Comparison of ENCODE assay signal across 10 cellular contexts in the genomic region with DNA sequence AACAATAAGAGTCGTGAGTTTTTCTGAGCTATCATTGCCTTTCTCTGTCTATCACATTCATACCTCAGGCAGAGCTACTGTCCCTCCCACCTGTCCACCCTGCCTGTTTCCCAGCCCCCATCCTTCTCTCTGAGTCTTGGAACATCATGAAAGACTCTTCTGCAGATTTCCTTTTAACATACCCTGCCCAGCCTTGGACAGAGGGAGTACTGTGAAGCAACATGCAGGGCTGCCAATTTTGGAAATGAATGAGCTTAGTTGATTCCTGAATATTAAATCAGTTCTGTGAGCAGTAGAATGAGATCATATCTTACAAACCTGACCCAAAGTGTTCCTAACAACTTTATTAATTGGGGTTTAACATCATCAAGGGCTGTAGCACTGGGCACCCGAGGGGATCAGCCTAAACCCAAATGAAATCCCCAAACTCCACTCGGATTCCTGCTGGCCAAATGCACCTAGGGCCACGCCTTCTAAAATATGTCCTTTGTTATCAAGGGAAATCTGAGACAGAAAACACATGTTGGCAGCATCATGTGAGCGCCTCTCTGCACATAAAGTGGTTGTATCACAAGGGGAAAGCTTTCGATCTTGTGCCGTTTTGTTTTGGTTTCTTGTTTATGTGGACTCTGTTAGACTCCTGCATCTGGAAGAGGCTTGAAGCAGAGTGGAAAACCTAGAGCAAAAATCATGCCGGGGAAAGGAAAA.
DNase-seq lines count a peak whose midpoint lies in the region; ATAC-seq, FAIRE-seq and TF ChIP-seq lines count a peak whose summit lies in the region.
"Had no signal": no experiment of that assay in that cellular context is flagged by ENCODE, and none has a peak within 500 bp of the region (broad histone marks: within the 10 kb centered on the region; RNA-seq: fewer than 3 reads in every experiment).

No MANE protein-coding gene starts in this region.

- H4K8ac ChIP-seq in H1 (ENCODE audit: extremely low read depth, insufficient read depth, low read length) = no peak overlapping the region

- TF ChIP-seq EP300 in H1 (IDR thresholded peaks at IDR 0.05; ENCODE audit: borderline replicate concordance in 1 of 2, low read depth in 2 of 2, low read length in 2 of 2) = no peak

- no peak overlapping the region for H4K91ac ChIP-seq in H1 (replicated peaks; ENCODE audit: insufficient read length, low read length)

- H3K4ac ChIP-seq in H1 (replicated peaks; ENCODE audit: insufficient read length, low read depth, low read length) = no peak overlapping the region

- FAIRE-seq in H1 (lab: Jason Lieb, UNC) (no peak), pancreas (lab: Jason Lieb, UNC) (no peak)

- TF ChIP-seq RAD21 in H1 (IDR thresholded peaks at IDR 0.05 in 1 of 2, conservative IDR thresholded peaks at IDR 0.05 in 1 of 2; ENCODE audit: low read depth in 2 of 2, low read length in 2 of 2) = no peak

- H3K4me2 ChIP-seq in H1 (ENCODE audit: insufficient read depth in 1 of 2, low read depth in 2 of 2, low read length in 2 of 2) = no peak overlapping the region

- no peak overlapping the region for H2BK15ac ChIP-seq in H1 (ENCODE audit: low read length)

- intact Hi-C loops in sciatic nerve (cut with DNase I) = loop anchor here (10.0 kb wide), 1 partner anchor 268 kb away; no protein-coding TSS in a partner anchor
- intact Hi-C loops in pancreas (cut with DNase I) = no loop called here

- H3K27me3 ChIP-seq in H1 (replicated peaks in 1 of 4; ENCODE audit: control insufficient read depth in 3 of 4, extremely low read depth in 1 of 4, insufficient read depth in 3 of 4, low read length in 3 of 4) (no peaks in the 10 kb centered on the region; a peak in 1 of 7 replicates), pancreas (no peaks in the 10 kb centered on the region)

- H3K56ac ChIP-seq in H1 (replicated peaks; ENCODE audit: insufficient read length, low read depth, low read length) = no peak overlapping the region

- no peaks in the 10 kb centered on the region for H3K23me2 ChIP-seq in H1 (ENCODE audit: low read depth, low read length)

- H2BK120ac ChIP-seq in H1 (replicated peaks; ENCODE audit: low read depth, low read length) = no peak overlapping the region

- no peak overlapping the region; a peak in 1 of 7 replicates for H3K9ac ChIP-seq in H1 (replicated peaks in 1 of 4; ENCODE audit: extremely low read depth in 1 of 4, low read depth in 3 of 4, low read length in 3 of 4)

- no peaks in the 10 kb centered on the region for H3K79me1 ChIP-seq in H1 (ENCODE audit: low read depth, low read length)

- H3K36me3 ChIP-seq in H1 (ENCODE audit: control insufficient read depth in 2 of 4, insufficient read depth in 4 of 4, low read length in 3 of 4) (no peaks in the 10 kb centered on the region), pancreas (no peaks in the 10 kb centered on the region)
- H3K36me3 ChIP-seq: left lung had no signal

- POLR2A ChIA-PET in H1 (lab: Charles Lee; ENCODE audit: partially characterized antibody) = interaction anchor here (1.1 to 1.6 kb wide), 2 partner anchors 10 to 86 kb away, joined by 3 read pairs; no protein-coding TSS in a partner anchor

- H4K5ac ChIP-seq in H1 (ENCODE audit: insufficient read length, low read depth, low read length) = no peak overlapping the region

- TF ChIP-seq POLR2A in H1 (IDR thresholded peaks at IDR 0.05; ENCODE audit: control extremely low read depth in 1 of 2, low read depth in 2 of 2, low read length in 2 of 2) = no peak

- no peak overlapping the region for H2AK5ac ChIP-seq in H1 (ENCODE audit: low read depth, low read length)

- peak; percentile 48 for ATAC-seq in sciatic nerve
- ATAC-seq in pancreas = no peak

- H3K4me1 ChIP-seq in H1 (replicated peaks in 1 of 4; ENCODE audit: control insufficient read depth in 3 of 4, insufficient read depth in 4 of 4, low read length in 3 of 4) = peaks cover 2 to 12% (median 10%) of the 10 kb centered on the region in 4 experiments; a peak in 4 of 7 replicates
- H3K4me1 ChIP-seq in pancreas = no peaks in the 10 kb centered on the region
- H3K4me1 ChIP-seq: left lung had no signal

- H3K14ac ChIP-seq in H1 (ENCODE audit: insufficient read length) = no peak overlapping the region

- DNase-seq in NCI-H1417 (lab: John Stamatoyannopoulos, UW) (peak; percentile 35 to 69 (median 67)), NCI-H1417 treated with DMSO at 0.1 percent for 48 hours (lab: John Stamatoyannopoulos, UW) (no peak), NCI-H2107 treated with DMSO at 0.1 percent for 48 hours (lab: John Stamatoyannopoulos, UW; ENCODE audit: unreplicated experiment) (peak; percentile 92), H1 (ENCODE audit: low read depth in 1 of 2, low spot score in 2 of 2) (no peak), sciatic nerve (ENCODE audit: low spot score) (no peak), pancreas (no peak), NCI-H446 (lab: John Stamatoyannopoulos, UW) (no peak), AML-193 (lab: John Stamatoyannopoulos, UW) (no peak)
- DNase-seq: left lung, NCI-H446 treated with DMSO at 0.1 percent for 48 hours had no signal

- H2BK20ac ChIP-seq in H1 (ENCODE audit: low read length) = no peak overlapping the region

- H3K79me2 ChIP-seq in H1 (ENCODE audit: control insufficient read depth in 1 of 2, insufficient read depth in 2 of 2, low read length in 2 of 2) = no peaks in the 10 kb centered on the region

- no peak overlapping the region for H3K23ac ChIP-seq in H1 (ENCODE audit: insufficient read length)

- H2BK12ac ChIP-seq in H1 (ENCODE audit: low read depth, low read length) = peak overlapping the region; percentile 22; the same call in 1 of the 2 replicates

- no peaks in the 10 kb centered on the region for H4K20me1 ChIP-seq in H1 (replicated peaks in 1 of 2; ENCODE audit: control insufficient read depth in 1 of 2, insufficient read depth in 2 of 2, low read length in 2 of 2)

- H3K27ac ChIP-seq in H1 (ENCODE audit: low read depth, low read length) (no peak overlapping the region), pancreas (no peak overlapping the region)
- H3K27ac ChIP-seq: left lung had no signal

- H3K18ac ChIP-seq in H1 (ENCODE audit: extremely low read depth, low read length) = no peak overlapping the region

- no peak overlapping the region for H2BK5ac ChIP-seq in H1 (ENCODE audit: low read depth, low read length)

- no peak overlapping the region for H3K4me3 ChIP-seq in H1 (ENCODE audit: extremely low read depth in 1 of 4, insufficient read depth in 2 of 4, low read depth in 3 of 4, low read length in 4 of 4)
- H3K4me3 ChIP-seq in pancreas = no peak overlapping the region
- H3K4me3 ChIP-seq: left lung had no signal

- peak overlapping the region; percentile 17; the same call in 1 of the 2 replicates for H2AFZ ChIP-seq in H1 (ENCODE audit: low read length)

- CTCF ChIA-PET in H1 (lab: Charles Lee; ENCODE audit: partially characterized antibody) = interaction anchor here (0.8 to 2.7 kb wide), 16 partner anchors 9 to 359 kb away, joined by 3 to 11 read pairs (median 4); no protein-coding TSS in a partner anchor

- WGBS in H1 (ENCODE audit: extremely low coverage in 1 of 2, insufficient coverage in 1 of 2, insufficient read length in 1 of 2, insufficient replicate concordance in 2 of 2, low coverage in 1 of 2, low lambda C conversion rate in 2 of 2, missing lambda C conversion rate in 1 of 2), 2 experiments = 90% methylated on average over 8 of the region's 8 CpGs; no CpG with 5 or more reads in 1 of the 2 experiments
- WGBS in pancreas, 2 donors = 47 to 55% methylated on average over 8 of the region's 8 CpGs

- TF ChIP-seq CTCF in H1 (IDR thresholded peaks at IDR 0.05; ENCODE audit: control extremely low read depth in 1 of 3, insufficient read depth in 1 of 3, low read depth in 1 of 3, low read length in 3 of 3) = no peak
- no peak for TF ChIP-seq CTCF in pancreas (IDR thresholded peaks at IDR 0.05)

- H3K9me3 ChIP-seq in H1 (ENCODE audit: insufficient read depth in 2 of 2, low read depth in 1 of 2, low read length in 1 of 2) (no peaks in the 10 kb centered on the region), pancreas (no peaks in the 10 kb centered on the region)
- H3K9me3 ChIP-seq: left lung had no signal

TF ChIP-seq in H1, 55 proteins besides CTCF, POLR2A, EP300 and RAD21:
- TF ChIP-seq SIX5 (IDR thresholded peaks at IDR 0.05; ENCODE audit: low read depth, low read length) (no peak), KDM5A (IDR thresholded peaks at IDR 0.05; ENCODE audit: low read length) (no peak), RBBP5 (IDR thresholded peaks at IDR 0.05; ENCODE audit: borderline replicate concordance, low read depth, low read length) (no peak), RNF2 (IDR thresholded peaks at IDR 0.05; ENCODE audit: borderline replicate concordance, low read depth, low read length, missing control alignments, poor library complexity, severe bottlenecking) (no peak), CHD2 (IDR thresholded peaks at IDR 0.05; ENCODE audit: low read length) (no peak), SRF (IDR thresholded peaks at IDR 0.05; ENCODE audit: low read depth, low read length) (no peak)
- TF ChIP-seq, protein P1, sequence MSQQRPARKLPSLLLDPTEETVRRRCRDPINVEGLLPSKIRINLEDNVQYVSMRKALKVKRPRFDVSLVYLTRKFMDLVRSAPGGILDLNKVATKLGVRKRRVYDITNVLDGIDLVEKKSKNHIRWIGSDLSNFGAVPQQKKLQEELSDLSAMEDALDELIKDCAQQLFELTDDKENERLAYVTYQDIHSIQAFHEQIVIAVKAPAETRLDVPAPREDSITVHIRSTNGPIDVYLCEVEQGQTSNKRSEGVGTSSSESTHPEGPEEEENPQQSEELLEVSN (IDR thresholded peaks at IDR 0.05) = no peak

Comparison
In these comparisons a context has a peak if more than half of its experiments do, and no peak if none do; other contexts are left out.
1. DNase-seq: peak in NCI-H1417 (3 of 3) and NCI-H2107 treated with DMSO at 0.1 percent for 48 hours (single experiment); none in NCI-H1417 treated with DMSO at 0.1 percent for 48 hours (single experiment), H1 (0 of 2), sciatic nerve (single experiment), pancreas (0 of 6), NCI-H446 (0 of 2) and AML-193 (0 of 2).